In genomic region chr1:6348511-6349191, GRCh38 we compare ENCODE assay signal across 9 cellular contexts. TPM values are rescaled to one million over a fixed set of nuclear protein-coding genes. Genes with fewer than 3 reads are reported as not detected.
A peak's percentile ranks its signal among the peaks of the same experiment; 100 is the strongest.
DNase-seq lines count a peak whose midpoint lies in the region; ATAC-seq and TF ChIP-seq lines count a peak whose summit lies in the region.
"Had no signal": no experiment of that assay in that cellular context is flagged by ENCODE, and none has a peak within 500 bp of the region (broad histone marks: within the 10 kb centered on the region; RNA-seq: fewer than 3 reads in every experiment).

No MANE protein-coding gene starts in this region.

- peak overlapping the region; percentile 74 for H3K4me3 Mint-ChIP-seq in activated T-cell treated with anti-CD3 and anti-CD28 coated beads, Interleukin-2, amount 50 U/mL, for 4 hours

- DNase-seq in NCI-H82 treated with DMSO at 0.1 percent for 48 hours (lab: John Stamatoyannopoulos, UW; ENCODE audit: unreplicated experiment) (peak; percentile 83), cerebellum (ENCODE audit: low spot score) (no peak)
- peak; percentile 39 for DNase-seq in activated T-cell treated with anti-CD3 and anti-CD28 coated beads, Interleukin-2, amount 50 U/mL, for 4 hours
- peak; percentile 16 to 44 for DNase-seq in stimulated activated CD8-positive, alpha-beta memory T cell treated with anti-CD3 and anti-CD28 coated beads, Interleukin-7, amount 100 ng/mL, for 4 hours (ENCODE audit: low read depth in 2 of 2)

- no peaks in the 10 kb centered on the region for H3K36me3 Mint-ChIP-seq in activated T-cell treated with anti-CD3 and anti-CD28 coated beads, Interleukin-2, amount 50 U/mL, for 4 hours (ENCODE audit: insufficient read depth)

- peak; percentile 74 to 75 for ATAC-seq in activated T-cell treated with anti-CD3 and anti-CD28 coated beads, Interleukin-2, amount 50 U/mL, for 4 hours
- ATAC-seq in gastroesophageal sphincter (peak; percentile 35), GM21717 (IDR thresholded peaks at IDR 0.05; ENCODE audit: unreplicated experiment) (no peak), GM18873 (IDR thresholded peaks at IDR 0.05; ENCODE audit: low FRiP score, unreplicated experiment) (no peak), GM19397 (IDR thresholded peaks at IDR 0.05; ENCODE audit: unreplicated experiment) (no peak)

- no peaks in the 10 kb centered on the region for H3K27me3 Mint-ChIP-seq in activated T-cell treated with anti-CD3 and anti-CD28 coated beads, Interleukin-2, amount 50 U/mL, for 4 hours (ENCODE audit: low read depth)

- no peaks in the 10 kb centered on the region for H3K27me3 ChIP-seq in gastroesophageal sphincter

- H3K36me3 ChIP-seq in gastroesophageal sphincter = no peaks in the 10 kb centered on the region

- no peaks in the 10 kb centered on the region for H3K9me3 Mint-ChIP-seq in activated T-cell treated with anti-CD3 and anti-CD28 coated beads, Interleukin-2, amount 50 U/mL, for 4 hours

- no peak overlapping the region for H3K4me3 ChIP-seq in gastroesophageal sphincter

- H3K4me1 Mint-ChIP-seq in activated T-cell treated with anti-CD3 and anti-CD28 coated beads, Interleukin-2, amount 50 U/mL, for 4 hours (ENCODE audit: low read depth) = peaks cover 18% of the 10 kb centered on the region

- no peak for TF ChIP-seq EP300 in gastroesophageal sphincter (IDR thresholded peaks at IDR 0.05)

- H3K4me1 ChIP-seq in gastroesophageal sphincter = peaks cover 0 to 42% (median 12%) of the 10 kb centered on the region in 3 donors

- H3K27ac ChIP-seq in gastroesophageal sphincter = peak overlapping the region in 3 of 4 donors; percentile 19 to 47 (median 24)
- H3K27ac ChIP-seq: parathyroid adenoma had no signal

- H3K9me3 ChIP-seq in gastroesophageal sphincter = no peaks in the 10 kb centered on the region

- no CpG with 5 or more reads among the region's 13 CpGs for WGBS in gastroesophageal sphincter (ENCODE audit: low coverage in 1 of 2), 2 donors

- TF ChIP-seq POLR2A in gastroesophageal sphincter (IDR thresholded peaks at IDR 0.05) = no peak

- no peak for TF ChIP-seq CTCF in gastroesophageal sphincter (IDR thresholded peaks at IDR 0.05)

RNA-seq across cellular contexts. Expression of gene ACOT7, which starts 44.9 kb away (rescaled TPM):
- total RNA-seq in activated T-cell treated with anti-CD3 and anti-CD28 coated beads, Interleukin-2, amount 50 U/mL, for 4 hours = 100 to 1,000 TPM in 2 of 3 donors, 10 to 100 TPM in 1; 92.8 to 112 (median 101) TPM
- total RNA-seq in gastroesophageal sphincter (10 to 100 TPM; 22.3 to 32.5 (median 25.0) TPM), cerebellum (23.2 TPM)

Comparison
In these comparisons a context has a peak if more than half of its experiments do, and no peak if none do; other contexts are left out.
1. ATAC-seq: peak in activated T-cell treated with anti-CD3 and anti-CD28 coated beads, Interleukin-2, amount 50 U/mL, for 4 hours (2 of 2) and gastroesophageal sphincter (single experiment); none in GM21717 (single experiment), GM18873 (single experiment) and GM19397 (single experiment).